ENCODE assay signal across 8 cellular contexts in the genomic region with DNA sequence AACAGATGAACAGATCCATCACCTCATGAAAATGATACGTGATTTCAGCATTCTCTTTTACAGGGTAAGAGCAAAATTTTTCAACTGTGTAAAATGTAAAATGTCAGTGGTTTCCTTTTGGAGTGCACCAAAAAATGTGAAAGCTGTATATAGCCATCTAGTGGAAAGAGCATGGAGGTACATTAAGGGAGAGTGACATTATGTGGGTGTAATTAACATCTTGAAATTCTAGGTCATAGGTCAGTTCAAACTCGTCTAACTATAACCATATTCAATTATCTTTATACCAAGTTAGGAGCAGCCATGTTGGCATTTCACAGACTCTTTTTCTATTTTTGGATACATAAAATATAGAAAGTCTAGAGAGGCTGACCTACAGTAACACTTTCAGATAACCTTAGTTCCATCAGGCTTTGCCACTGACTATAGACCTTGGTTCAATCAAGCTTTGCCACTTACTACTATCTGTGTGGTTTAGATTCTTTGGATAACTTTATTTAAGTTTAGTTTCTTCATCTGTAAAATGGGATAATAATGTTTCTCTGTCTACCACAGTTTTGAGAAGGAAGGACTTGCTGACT. TPM values are rescaled to one million over a fixed set of nuclear protein-coding genes. Genes with fewer than 3 reads are reported as not detected.
DNase-seq lines count a peak whose midpoint lies in the region; ATAC-seq, FAIRE-seq and TF ChIP-seq lines count a peak whose summit lies in the region.

No MANE protein-coding gene starts in this region.

- no peak overlapping the region for H3K23ac ChIP-seq in IMR-90 (ENCODE audit: low read depth, low read length)

- dilution Hi-C loops in IMR-90 (cut with HindIII; ENCODE audit: low sequenced_read_pairs, unreplicated experiment): no loop called here

- H3K14ac ChIP-seq in IMR-90 (replicated peaks; ENCODE audit: low read depth, low read length): no peak overlapping the region

- in situ Hi-C loops in IMR-90 (cut with MboI; ENCODE audit: low sequenced_read_pairs): loop anchor here (5.0 to 25.0 kb wide), 4 partner anchors 83 to 965 kb away; partner anchors contain the start of gene VEGFC

- peak overlapping the region; percentile 66 for H2BK5ac ChIP-seq in IMR-90 (ENCODE audit: low read depth, low read length, poor library complexity, severe bottlenecking)

- intact Hi-C loops in IMR-90 (cut with micrococcal nuclease): loop anchor here (1.0 to 10.0 kb wide), 5 partner anchors 90 to 963 kb away; partner anchors contain the start of gene VEGFC

- H3K79me1 ChIP-seq in IMR-90 (ENCODE audit: low read depth in 1 of 2, low read length in 2 of 2): peaks cover 0 to 7% of the 10 kb centered on the region in 2 experiments; a peak in 2 of 4 replicates

- BruUV-seq in IMR-90 (replicated peaks; lab: Mats Ljungman, UMichigan): no TSS peak

- CTCF ChIA-PET in activated CD8-positive, alpha-beta memory T cell treated with anti-CD3 and anti-CD28 coated beads, Interleukin-2, amount 10 ng/mL, durations not matched to agents 7 days and 5 days (lab: Charles Lee): interaction anchor here (0.7 to 6.2 kb wide), 7 partner anchors 14 to 102 kb away, joined by 3 to 60 read pairs (median 4); partner anchors contain the start of genes AGA and NEIL3
- CTCF ChIA-PET in IMR-90 (lab: Yijun Ruan, JAX): interaction anchor here (0.6 to 2.7 kb wide), 3 partner anchors 90 to 462 kb away, joined by 3 to 16 read pairs (median 5); no protein-coding TSS in a partner anchor

- H3K4ac ChIP-seq in IMR-90 (ENCODE audit: low read depth, low read length): peak overlapping the region; percentile 4; the same call in 1 of the 2 replicates

- TF ChIP-seq CTCF in IMR-90 (conservative IDR thresholded peaks at IDR 0.05; ENCODE audit: low read depth, low read length) (peak; percentile 79), VCaP (conservative IDR thresholded peaks at IDR 0.05) (peak; percentile 80)

- H3K18ac ChIP-seq in IMR-90 (ENCODE audit: low read depth, low read length): peak overlapping the region; percentile 88; the same call in 1 of the 2 replicates

- H3K27me3 ChIP-seq in IMR-90 (ENCODE audit: control insufficient read depth, insufficient read depth, low read length) (no peaks in the 10 kb centered on the region), small intestine (ENCODE audit: control insufficient read depth in 2 of 2, insufficient read depth in 2 of 2, low read length in 2 of 2) (no peaks in the 10 kb centered on the region)

- POLR2A ChIA-PET in IMR-90 (lab: Charles Lee; ENCODE audit: unreplicated experiment): interaction anchor here (0.6 kb wide), 1 partner anchor 14 kb away, joined by 6 read pairs; no protein-coding TSS in a partner anchor

- TF ChIP-seq POLR2A in IMR-90 (IDR thresholded peaks at IDR 0.05; ENCODE audit: low read depth, low read length): no peak

- H4K5ac ChIP-seq in IMR-90 (ENCODE audit: low read depth, low read length): peak overlapping the region; percentile 92; the same call in 1 of the 2 replicates

- H3K36me3 Mint-ChIP-seq in activated CD8-positive, alpha-beta memory T cell treated with anti-CD3 and anti-CD28 coated beads, Interleukin-2, amount 10 ng/mL, durations not matched to agents 7 days and 5 days: peaks cover 50% of the 10 kb centered on the region

- no peaks in the 10 kb centered on the region for H3K9me3 Mint-ChIP-seq in activated CD8-positive, alpha-beta memory T cell treated with anti-CD3 and anti-CD28 coated beads, Interleukin-2, amount 10 ng/mL, durations not matched to agents 7 days and 5 days (ENCODE audit: low read depth)

- no peak for FAIRE-seq in small intestine (lab: Jason Lieb, UNC)

- peak overlapping the region; percentile 61 for H3K27ac Mint-ChIP-seq in activated CD8-positive, alpha-beta memory T cell treated with anti-CD3 and anti-CD28 coated beads, Interleukin-2, amount 10 ng/mL, durations not matched to agents 7 days and 5 days

- H3K27me3 Mint-ChIP-seq in activated CD8-positive, alpha-beta memory T cell treated with anti-CD3 and anti-CD28 coated beads, Interleukin-2, amount 10 ng/mL, durations not matched to agents 7 days and 5 days: no peaks in the 10 kb centered on the region

- no CpG with 5 or more reads among the region's 2 CpGs for WGBS in IMR-90 (ENCODE audit: extremely low coverage in 2 of 2, insufficient read length in 1 of 2), 2 experiments
- WGBS in small intestine, 3 donors: 0 to 11% (median 9%) methylated on average over 2 of the region's 2 CpGs

- no peak overlapping the region for H2AK5ac ChIP-seq in IMR-90 (ENCODE audit: low read depth, low read length)

- peak; percentile 80 for TF ChIP-seq RAD21 in IMR-90 (IDR thresholded peaks at IDR 0.05; ENCODE audit: low read length)

- peak overlapping the region; percentile 15; the same call in 1 of the 3 replicates for H2BK15ac ChIP-seq in IMR-90 (ENCODE audit: low read depth, low read length)

- H2AFZ ChIP-seq in IMR-90 (replicated peaks; ENCODE audit: low read length, poor library complexity): no peak overlapping the region

- no peaks in the 10 kb centered on the region; the same call in 1 of the 2 replicates for H3K9me1 ChIP-seq in IMR-90 (ENCODE audit: insufficient read depth, low read length)

- H3K27ac ChIP-seq in IMR-90 (ENCODE audit: insufficient read depth, low read length) (no peak overlapping the region; the same call in 1 of the 2 replicates), VCaP (no peak overlapping the region), small intestine (ENCODE audit: low read depth in 1 of 2, low read length in 1 of 2) (no peak overlapping the region)

- no peak overlapping the region for H4K91ac ChIP-seq in IMR-90 (ENCODE audit: insufficient read depth, low read depth, low read length)

- peaks cover 16% of the 10 kb centered on the region for H3K4me1 Mint-ChIP-seq in activated CD8-positive, alpha-beta memory T cell treated with anti-CD3 and anti-CD28 coated beads, Interleukin-2, amount 10 ng/mL, durations not matched to agents 7 days and 5 days

- H3K56ac ChIP-seq in IMR-90 (ENCODE audit: extremely low read depth, insufficient read depth, low read length): no peak overlapping the region

- H3K4me3 ChIP-seq in IMR-90 (ENCODE audit: insufficient read depth, low read depth, low read length): no peak overlapping the region
- no peak overlapping the region for H3K4me3 ChIP-seq in small intestine (ENCODE audit: low read depth in 1 of 2, low read length in 2 of 2)

- H3K9me3 ChIP-seq in IMR-90 (ENCODE audit: control insufficient read depth, insufficient read depth, low read length): no peaks in the 10 kb centered on the region
- no peaks in the 10 kb centered on the region for H3K9me3 ChIP-seq in small intestine (ENCODE audit: control insufficient read depth, low read depth)

- DNase-seq in activated CD8-positive, alpha-beta memory T cell treated with anti-CD3 and anti-CD28 coated beads, Interleukin-2, amount 10 ng/mL, durations not matched to agents 7 days and 5 days: no peak
- DNase-seq in activated CD8-positive, alpha-beta memory T cell treated with anti-CD3 and anti-CD28 coated beads, Interleukin-2, amount 50 U/mL, for 4 hours: no peak
- DNase-seq in IMR-90 (peak; percentile 51), globus pallidus (ENCODE audit: low spot score) (peak; percentile 38), small intestine (peak; percentile 69), GOT3 (lab: John Stamatoyannopoulos, UW) (no peak)

- H3K4me1 ChIP-seq in IMR-90 (ENCODE audit: control insufficient read depth, insufficient read depth, low read length): peaks cover 2% of the 10 kb centered on the region; the same call in 1 of the 2 replicates
- H3K4me1 ChIP-seq in small intestine (ENCODE audit: control insufficient read depth in 2 of 2, insufficient read depth in 1 of 2, low read depth in 1 of 2, low read length in 1 of 2): no peaks in the 10 kb centered on the region

- ATAC-seq in activated CD8-positive, alpha-beta memory T cell treated with anti-CD3 and anti-CD28 coated beads, Interleukin-2, amount 10 ng/mL, durations not matched to agents 7 days and 5 days: peak; percentile 83
- ATAC-seq in GM21737 (IDR thresholded peaks at IDR 0.05; ENCODE audit: unreplicated experiment) (peak; percentile 94), IMR-90 (ENCODE audit: low read depth) (peak; percentile 84)

- no peak overlapping the region for H3K9ac ChIP-seq in IMR-90 (ENCODE audit: low read depth, low read length)

- H3K36me3 ChIP-seq in IMR-90 (ENCODE audit: control insufficient read depth, insufficient read depth, low read length): no peaks in the 10 kb centered on the region
- H3K36me3 ChIP-seq in small intestine (ENCODE audit: control insufficient read depth in 2 of 2, insufficient read depth in 2 of 2, low read length in 2 of 2): no peaks in the 10 kb centered on the region

- no peaks in the 10 kb centered on the region for H4K20me1 ChIP-seq in IMR-90 (ENCODE audit: insufficient read depth, low read length)

- H3K4me2 ChIP-seq in IMR-90 (ENCODE audit: low read depth, low read length): peak overlapping the region; percentile 84; the same call in 1 of the 2 replicates

- no peak overlapping the region for H2AK9ac ChIP-seq in IMR-90 (replicated peaks; ENCODE audit: low read depth, low read length, poor library complexity)

- H4K8ac ChIP-seq in IMR-90 (ENCODE audit: low read depth in 2 of 2, low read length in 2 of 2): peak overlapping the region in 1 of 2 experiments; percentile 79; a peak in 2 of 4 replicates

- H2BK120ac ChIP-seq in IMR-90 (ENCODE audit: low read depth, low read length): peak overlapping the region; percentile 36; the same call in 1 of the 2 replicates

- no peak overlapping the region for H3K4me3 Mint-ChIP-seq in activated CD8-positive, alpha-beta memory T cell treated with anti-CD3 and anti-CD28 coated beads, Interleukin-2, amount 10 ng/mL, durations not matched to agents 7 days and 5 days

- no peak overlapping the region for H2BK20ac ChIP-seq in IMR-90 (ENCODE audit: low read depth, low read length)

TF ChIP-seq in IMR-90, 13 proteins besides CTCF, POLR2A, EP300 and RAD21:
- TF ChIP-seq SMC3 (IDR thresholded peaks at IDR 0.05; ENCODE audit: low read depth, low read length): peak; percentile 86
- TF ChIP-seq CEBPB (IDR thresholded peaks at IDR 0.05; ENCODE audit: low read depth, low read length): no peak
TF ChIP-seq in IMR-90: peak in this region for 1.

RNA-seq across cellular contexts. Expression of gene NEIL3, which starts 30.2 kb away (rescaled TPM):
- total RNA-seq in activated CD8-positive, alpha-beta memory T cell treated with anti-CD3 and anti-CD28 coated beads, Interleukin-2, amount 10 ng/mL, durations not matched to agents 7 days and 5 days: 10 to 100 TPM; 27.5 to 40.5 TPM
- 7.9 and 10.3 TPM in 2 replicates for total RNA-seq in IMR-90 (2012; rRNA removed)
- polyA plus RNA-seq in IMR-90 (2012; rRNA removed) (4.4 and 4.5 TPM in 2 replicates), small intestine (1 to 10 TPM in 1 of 3 donors, not detected in 2; 2.8 TPM)
- 0.88 and 1.8 TPM in 2 replicates for polyA plus RNA-seq in IMR-90 (2012; cell fraction: cytosol; rRNA removed)
- polyA plus RNA-seq in IMR-90 (2012; cell fraction: nucleus; rRNA removed; ENCODE audit: low replicate concordance): 1.1 and 3.3 TPM in 2 replicates

Comparison
In these comparisons a context has a peak if more than half of its experiments do, and no peak if none do; other contexts are left out.
1. DNase-seq: peak in IMR-90 (single experiment), globus pallidus (single experiment) and small intestine (single experiment); none in activated CD8-positive, alpha-beta memory T cell treated with anti-CD3 and anti-CD28 coated beads, Interleukin-2, amount 10 ng/mL, durations not matched to agents 7 days and 5 days (single experiment), activated CD8-positive, alpha-beta memory T cell treated with anti-CD3 and anti-CD28 coated beads, Interleukin-2, amount 50 U/mL, for 4 hours (single experiment) and GOT3 (single experiment).
2. Peak in every context shown above with its lines, with median percentiles within 50 percentile points of each other: ATAC-seq.